Comparison of ENCODE assay signal across 25 cellular contexts in the genomic region with DNA sequence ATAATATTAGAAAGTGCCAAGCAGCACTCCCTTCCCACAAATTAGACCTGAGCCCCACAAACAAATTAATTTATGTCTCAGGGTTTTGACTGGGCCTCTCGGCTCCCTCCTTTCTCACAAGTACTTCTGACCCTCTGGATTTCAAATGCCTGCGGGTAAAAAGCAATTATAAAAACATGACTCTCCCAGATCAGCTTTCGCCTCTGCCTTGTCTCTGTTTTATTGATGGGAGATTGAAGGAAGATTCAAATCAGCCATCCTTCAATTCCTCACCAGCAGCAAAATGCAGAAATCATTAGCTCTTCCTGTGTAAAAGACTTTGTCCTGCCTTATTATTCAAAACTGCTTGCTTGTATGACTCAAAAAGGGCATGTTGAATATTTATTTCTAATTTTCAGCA.
DNase-seq lines count a peak whose midpoint lies in the region; ATAC-seq and TF ChIP-seq lines count a peak whose summit lies in the region.
"Had no signal": no experiment of that assay in that cellular context is flagged by ENCODE, and none has a peak within 500 bp of the region (broad histone marks: within the 10 kb centered on the region; RNA-seq: fewer than 3 reads in every experiment).

No MANE protein-coding gene starts in this region.

- no peaks in the 10 kb centered on the region for H4K20me1 ChIP-seq in SK-N-SH (ENCODE audit: insufficient read depth)

- no peaks in the 10 kb centered on the region for H3K9me3 ChIP-seq in SK-N-SH
- no peaks in the 10 kb centered on the region for H3K9me3 ChIP-seq in SK-N-MC (ENCODE audit: low read depth, low read length)
- H3K9me3 ChIP-seq in mesodermal cell (ENCODE audit: control insufficient read depth, low read length): no peaks in the 10 kb centered on the region
- H3K9me3 ChIP-seq in esophagus muscularis mucosa: no peaks in the 10 kb centered on the region
- H3K9me3 ChIP-seq: Caco-2, SJSA1 had no signal

- WGBS in SK-N-SH (ENCODE audit: low lambda C conversion rate): 7% methylated on average over 3 of the region's 3 CpGs
- 80 to 88% methylated on average over 1 of the region's 3 CpGs for WGBS in mesodermal cell (ENCODE audit: insufficient coverage in 2 of 2), 2 experiments
- 78% methylated on average over 3 of the region's 3 CpGs for WGBS in esophagus muscularis mucosa

- H3K27ac ChIP-seq in SK-N-SH (ENCODE audit: low read depth in 2 of 2, low read length in 1 of 2) (no peak overlapping the region), SK-N-MC (peak overlapping the region; percentile 64; the same call in 1 of the 2 replicates), mesodermal cell (ENCODE audit: low read depth, low read length, severe bottlenecking) (peak overlapping the region; percentile 51), esophagus muscularis mucosa (replicated peaks in 1 of 4) (no peak overlapping the region)
- H3K27ac ChIP-seq: GM23248, SJSA1 had no signal

- no peaks in the 10 kb centered on the region for H3F3A ChIP-seq in SK-N-SH (replicated peaks; ENCODE audit: insufficient read depth)

- H3K9ac ChIP-seq in SK-N-SH (no peak overlapping the region), SK-N-MC (ENCODE audit: insufficient read length) (peak overlapping the region; percentile 26)
- H3K9ac ChIP-seq: GM23248 had no signal

- H3K36me3 ChIP-seq in SK-N-SH (replicated peaks in 1 of 2; ENCODE audit: control insufficient read depth in 1 of 2, insufficient read depth in 2 of 2, low read length in 1 of 2) (no peaks in the 10 kb centered on the region), SK-N-MC (ENCODE audit: insufficient read depth, low read length) (no peaks in the 10 kb centered on the region), mesodermal cell (ENCODE audit: control insufficient read depth, insufficient read depth, low read length) (no peaks in the 10 kb centered on the region), esophagus muscularis mucosa (no peaks in the 10 kb centered on the region)
- H3K36me3 ChIP-seq: SJSA1 had no signal

- no peak overlapping the region for H2AFZ ChIP-seq in SK-N-SH (ENCODE audit: low read depth)
- H2AFZ ChIP-seq: GM23248 had no signal

- H3K4me1 ChIP-seq in SK-N-SH (ENCODE audit: control insufficient read depth in 1 of 2, insufficient read depth in 2 of 2, low read depth in 1 of 2, low read length in 1 of 2): peaks cover 0 to 13% of the 10 kb centered on the region in 2 experiments; a peak in 2 of 4 replicates
- peaks cover 6% of the 10 kb centered on the region for H3K4me1 ChIP-seq in mesodermal cell (ENCODE audit: control insufficient read depth, insufficient read depth, low read length, poor library complexity, severe bottlenecking)
- H3K4me1 ChIP-seq in esophagus muscularis mucosa: no peaks in the 10 kb centered on the region
- H3K4me1 ChIP-seq: Caco-2, SJSA1 had no signal

- no peak overlapping the region for H3K4me3 ChIP-seq in SK-N-SH (ENCODE audit: low read depth in 2 of 2, low read length in 1 of 2)
- H3K4me3 ChIP-seq in SK-N-MC: peak overlapping the region; percentile 25; the same call in 1 of the 2 replicates
- H3K4me3 ChIP-seq in mesodermal cell (ENCODE audit: extremely low read depth, insufficient read depth, low read length, poor library complexity, severe bottlenecking): no peak overlapping the region
- H3K4me3 ChIP-seq in esophagus muscularis mucosa: no peak overlapping the region
- H3K4me3 ChIP-seq: GM23248, SJSA1 had no signal

- no peak for ATAC-seq in SK-N-SH treated with all-trans-retinoic acid at 6 μM for 48 hours
- ATAC-seq in HG02970 (IDR thresholded peaks at IDR 0.05; ENCODE audit: low FRiP score, unreplicated experiment): no peak
- ATAC-seq: CD8-positive, alpha-beta T cell; HCT116 had no signal

- H3K4me2 ChIP-seq in SK-N-SH: no peak overlapping the region

- H3K27me3 ChIP-seq in SK-N-SH (ENCODE audit: insufficient read depth) (no peaks in the 10 kb centered on the region), esophagus muscularis mucosa (no peaks in the 10 kb centered on the region)
- H3K27me3 ChIP-seq: SJSA1 had no signal

- POLR2A ChIA-PET in SK-N-SH (lab: Yijun Ruan, JAX): no interaction called here

- TF ChIP-seq RAD21 in SK-N-SH (IDR thresholded peaks at IDR 0.05; ENCODE audit: low read length): no peak

- H3K79me2 ChIP-seq in SK-N-SH (ENCODE audit: insufficient read depth): no peaks in the 10 kb centered on the region

- peak in 1 of 2 experiments; percentile 56; a peak in 1 of 4 replicates for TF ChIP-seq EP300 in SK-N-SH (IDR thresholded peaks at IDR 0.05; ENCODE audit: borderline replicate concordance in 1 of 2, low read depth in 1 of 2, low read length in 1 of 2)
- TF ChIP-seq EP300 in esophagus muscularis mucosa (IDR thresholded peaks at IDR 0.05): no peak

- DNase-seq in SK-N-SH: peak; percentile 48
- no peak for DNase-seq in SK-N-MC (ENCODE audit: low read depth, low spot score)
- no peak for DNase-seq in esophagus muscularis mucosa (ENCODE audit: extremely low spot score)
- no peak for DNase-seq in LoVo (ENCODE audit: low spot score)
- DNase-seq: AML-193; C1 segment of cervical spinal cord; Caco-2; CD8-positive, alpha-beta T cell; DMS79 treated with DMSO at 0.1 percent for 48 hours; GM23248; Karpas-422; NCI-H1092 treated with DMSO at 0.1 percent for 48 hours; NCI-H1436; NCI-H187; NCI-H2081 treated with DMSO at 0.1 percent for 48 hours; NCI-H524 treated with DMSO at 0.1 percent for 48 hours; NCI-H82; Right ventricle myocardium superior; RPMI8226; SW 1271 had no signal

- no peak for TF ChIP-seq POLR2A in esophagus muscularis mucosa (IDR thresholded peaks at IDR 0.05; ENCODE audit: low read depth)

- CTCF ChIA-PET in SK-N-SH (lab: Yijun Ruan, JAX): no interaction called here

- intact Hi-C loops in esophagus muscularis mucosa (cut with DNase I): no loop called here

- H3K9me2 ChIP-seq in SK-N-SH: no peaks in the 10 kb centered on the region

- TF ChIP-seq CTCF in SK-N-SH (IDR thresholded peaks at IDR 0.05) (no peak), esophagus muscularis mucosa (IDR thresholded peaks at IDR 0.05) (no peak)

TF ChIP-seq in SK-N-SH, 30 proteins besides CTCF, POLR2A, EP300 and RAD21:
- TF ChIP-seq RFX5 (IDR thresholded peaks at IDR 0.05; ENCODE audit: low read length) (no peak), JUND (IDR thresholded peaks at IDR 0.05) (no peak), NFIC (IDR thresholded peaks at IDR 0.05; ENCODE audit: borderline replicate concordance) (no peak), GATA2 (CRISPR knock-in tag; IDR thresholded peaks at IDR 0.05) (peak; percentile 58; the same call in 1 of the 2 replicates), POLR2AphosphoS5 (IDR thresholded peaks at IDR 0.05; ENCODE audit: low read depth, low read length) (no peak), CHD2 (IDR thresholded peaks at IDR 0.05; ENCODE audit: low read length, partially characterized antibody) (no peak)
- TF ChIP-seq, protein P1, sequence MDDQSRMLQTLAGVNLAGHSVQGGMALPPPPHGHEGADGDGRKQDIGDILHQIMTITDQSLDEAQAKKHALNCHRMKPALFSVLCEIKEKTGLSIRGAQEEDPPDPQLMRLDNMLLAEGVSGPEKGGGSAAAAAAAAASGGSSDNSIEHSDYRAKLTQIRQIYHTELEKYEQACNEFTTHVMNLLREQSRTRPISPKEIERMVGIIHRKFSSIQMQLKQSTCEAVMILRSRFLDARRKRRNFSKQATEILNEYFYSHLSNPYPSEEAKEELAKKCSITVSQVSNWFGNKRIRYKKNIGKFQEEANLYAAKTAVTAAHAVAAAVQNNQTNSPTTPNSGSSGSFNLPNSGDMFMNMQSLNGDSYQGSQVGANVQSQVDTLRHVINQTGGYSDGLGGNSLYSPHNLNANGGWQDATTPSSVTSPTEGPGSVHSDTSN (IDR thresholded peaks at IDR 0.05): no peak

TF ChIP-seq in SK-N-SH treated with all-trans-retinoic acid at 6 μM for 48 hours, 23 proteins besides CTCF, POLR2A, EP300 and RAD21 (continues in another document):
- TF ChIP-seq ZFP30 (CRISPR knock-in tag; IDR thresholded peaks at IDR 0.05): no peak
- TF ChIP-seq, protein P2, sequence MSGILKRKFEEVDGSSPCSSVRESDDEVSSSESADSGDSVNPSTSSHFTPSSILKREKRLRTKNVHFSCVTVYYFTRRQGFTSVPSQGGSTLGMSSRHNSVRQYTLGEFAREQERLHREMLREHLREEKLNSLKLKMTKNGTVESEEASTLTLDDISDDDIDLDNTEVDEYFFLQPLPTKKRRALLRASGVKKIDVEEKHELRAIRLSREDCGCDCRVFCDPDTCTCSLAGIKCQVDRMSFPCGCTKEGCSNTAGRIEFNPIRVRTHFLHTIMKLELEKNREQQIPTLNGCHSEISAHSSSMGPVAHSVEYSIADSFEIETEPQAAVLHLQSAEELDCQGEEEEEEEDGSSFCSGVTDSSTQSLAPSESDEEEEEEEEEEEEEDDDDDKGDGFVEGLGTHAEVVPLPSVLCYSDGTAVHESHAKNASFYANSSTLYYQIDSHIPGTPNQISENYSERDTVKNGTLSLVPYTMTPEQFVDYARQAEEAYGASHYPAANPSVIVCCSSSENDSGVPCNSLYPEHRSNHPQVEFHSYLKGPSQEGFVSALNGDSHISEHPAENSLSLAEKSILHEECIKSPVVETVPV (CRISPR knock-in tag; IDR thresholded peaks at IDR 0.05): no peak
- no peak for TF ChIP-seq ZNF565 (CRISPR knock-in tag; conservative IDR thresholded peaks at IDR 0.05; ENCODE audit: low read depth)
- TF ChIP-seq, protein P3, sequence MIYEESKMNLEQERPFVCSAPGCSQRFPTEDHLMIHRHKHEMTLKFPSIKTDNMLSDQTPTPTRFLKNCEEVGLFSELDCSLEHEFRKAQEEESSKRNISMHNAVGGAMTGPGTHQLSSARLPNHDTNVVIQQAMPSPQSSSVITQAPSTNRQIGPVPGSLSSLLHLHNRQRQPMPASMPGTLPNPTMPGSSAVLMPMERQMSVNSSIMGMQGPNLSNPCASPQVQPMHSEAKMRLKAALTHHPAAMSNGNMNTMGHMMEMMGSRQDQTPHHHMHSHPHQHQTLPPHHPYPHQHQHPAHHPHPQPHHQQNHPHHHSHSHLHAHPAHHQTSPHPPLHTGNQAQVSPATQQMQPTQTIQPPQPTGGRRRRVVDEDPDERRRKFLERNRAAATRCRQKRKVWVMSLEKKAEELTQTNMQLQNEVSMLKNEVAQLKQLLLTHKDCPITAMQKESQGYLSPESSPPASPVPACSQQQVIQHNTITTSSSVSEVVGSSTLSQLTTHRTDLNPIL (CRISPR knock-in tag; IDR thresholded peaks at IDR 0.05; ENCODE audit: low read depth): no peak
- TF ChIP-seq TCF4 (CRISPR knock-in tag; IDR thresholded peaks at IDR 0.05; ENCODE audit: borderline replicate concordance): no peak

Comparison
In these comparisons a context has a peak if more than half of its experiments do, and no peak if none do; other contexts are left out.
1. H3K27ac ChIP-seq: peak in SK-N-MC (single experiment) and mesodermal cell (single experiment); none in SK-N-SH (0 of 2) and esophagus muscularis mucosa (0 of 4).